1 cellular context compared by ENCODE assay signal in the genomic region with DNA sequence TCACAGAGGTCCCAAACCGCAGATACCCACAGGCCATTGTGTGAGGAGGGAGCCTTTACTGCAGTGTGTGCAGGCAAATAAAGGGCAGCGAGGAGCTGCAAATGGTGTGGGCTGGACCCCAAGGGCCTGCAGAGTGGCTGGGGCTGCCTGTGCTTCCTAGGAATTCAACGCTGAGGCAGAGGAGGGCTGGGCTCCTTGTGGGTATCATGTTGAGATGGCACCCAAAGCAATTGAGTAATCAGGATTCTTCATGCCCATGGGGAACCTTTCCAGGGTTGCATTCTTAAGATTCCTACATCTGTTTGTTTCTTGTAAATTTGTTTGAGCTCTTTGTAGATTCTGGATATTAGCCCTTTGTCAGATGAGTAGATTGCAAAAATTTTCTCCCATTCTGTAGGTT.
TF ChIP-seq lines count a peak whose summit lies in the region.

No MANE protein-coding gene starts in this region.

TF ChIP-seq in WTC11, 78 proteins besides CTCF, POLR2A, EP300 and RAD21 (continued from another document):
- TF ChIP-seq ZNF532 (CRISPR knock-in tag; IDR thresholded peaks at IDR 0.05; ENCODE audit: borderline replicate concordance) = no peak
- TF ChIP-seq FOXP1 (CRISPR knock-in tag; IDR thresholded peaks at IDR 0.05; ENCODE audit: borderline replicate concordance) = no peak
- TF ChIP-seq, protein P1, sequence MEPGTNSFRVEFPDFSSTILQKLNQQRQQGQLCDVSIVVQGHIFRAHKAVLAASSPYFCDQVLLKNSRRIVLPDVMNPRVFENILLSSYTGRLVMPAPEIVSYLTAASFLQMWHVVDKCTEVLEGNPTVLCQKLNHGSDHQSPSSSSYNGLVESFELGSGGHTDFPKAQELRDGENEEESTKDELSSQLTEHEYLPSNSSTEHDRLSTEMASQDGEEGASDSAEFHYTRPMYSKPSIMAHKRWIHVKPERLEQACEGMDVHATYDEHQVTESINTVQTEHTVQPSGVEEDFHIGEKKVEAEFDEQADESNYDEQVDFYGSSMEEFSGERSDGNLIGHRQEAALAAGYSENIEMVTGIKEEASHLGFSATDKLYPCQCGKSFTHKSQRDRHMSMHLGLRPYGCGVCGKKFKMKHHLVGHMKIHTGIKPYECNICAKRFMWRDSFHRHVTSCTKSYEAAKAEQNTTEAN (CRISPR knock-in tag; IDR thresholded peaks at IDR 0.05) = no peak
- TF ChIP-seq, protein P2, sequence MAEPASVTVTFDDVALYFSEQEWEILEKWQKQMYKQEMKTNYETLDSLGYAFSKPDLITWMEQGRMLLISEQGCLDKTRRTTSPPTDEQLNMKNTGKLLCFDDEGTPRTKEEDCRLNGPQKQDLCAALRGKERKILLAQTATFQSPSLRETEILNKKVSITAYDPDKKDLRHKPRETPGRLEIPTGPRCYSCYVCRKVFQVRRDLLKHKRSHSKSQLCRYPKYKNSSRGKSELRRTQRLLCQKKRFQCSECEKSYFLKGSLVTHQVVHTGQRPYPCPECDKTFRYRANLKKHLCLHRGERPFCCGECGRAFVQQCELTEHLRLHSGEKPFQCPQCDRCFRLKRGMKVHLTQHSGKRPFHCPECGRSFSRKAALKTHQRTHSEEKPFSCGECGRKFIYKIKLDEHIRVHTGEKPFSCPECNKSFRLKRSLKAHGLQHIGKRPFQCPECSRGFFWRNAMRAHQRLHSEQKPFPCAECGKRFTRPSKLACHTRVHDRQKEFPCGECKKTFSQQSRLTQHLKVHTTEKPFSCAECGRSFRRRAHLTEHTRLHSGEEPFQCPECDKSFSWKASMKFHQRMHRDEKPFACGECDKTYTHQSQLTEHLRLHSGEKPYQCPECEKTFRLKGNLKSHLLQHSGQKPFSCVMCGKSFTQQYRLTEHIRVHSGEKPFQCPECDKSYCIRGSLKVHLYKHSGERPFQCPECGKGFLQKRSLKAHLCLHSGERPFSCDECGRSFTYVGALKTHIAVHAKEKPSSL (CRISPR knock-in tag; conservative IDR thresholded peaks at IDR 0.05) = no peak
